Comparison of ENCODE assay signal across 18 cellular contexts in genomic region chr10:12250181-12250580, GRCh38.
"Had no signal": no experiment of that assay in that cellular context is flagged by ENCODE, and none has a peak within 500 bp of the region (broad histone marks: within the 10 kb centered on the region; RNA-seq: fewer than 3 reads in every experiment).

No MANE protein-coding gene starts in this region.

- H3K4me3 Mint-ChIP-seq: activated B cell treated with CpG ODN at 0.5 μM for 24 hours; activated CD4-positive, alpha-beta memory T cell treated with anti-CD3 and anti-CD28 coated beads for 36 hours; brain; nephron had no signal

- H3K27ac ChIP-seq: sigmoid colon, suprapubic skin, vagina had no signal

- H3K4me1 Mint-ChIP-seq: nephron had no signal

- H3K27me3 Mint-ChIP-seq: activated B cell treated with CpG ODN at 0.5 μM for 24 hours; activated CD4-positive, alpha-beta memory T cell treated with anti-CD3 and anti-CD28 coated beads for 36 hours; brain had no signal

- H3K4me1 ChIP-seq: suprapubic skin, vagina had no signal

- H3K4me3 ChIP-seq: sigmoid colon, suprapubic skin, vagina had no signal

- H3K27me3 ChIP-seq: sigmoid colon, suprapubic skin, vagina had no signal

- H3K9me3 Mint-ChIP-seq: activated B cell treated with CpG ODN at 0.5 μM for 24 hours; activated CD4-positive, alpha-beta memory T cell treated with anti-CD3 and anti-CD28 coated beads for 36 hours; brain; nephron had no signal

- DNase-seq: activated B cell treated with CpG ODN at 0.5 μM for 24 hours; activated CD4-positive, alpha-beta memory T cell treated with anti-CD3 and anti-CD28 coated beads for 36 hours; activated CD4-positive, alpha-beta T cell treated with anti-CD3 and anti-CD28 coated beads for 4 hours; activated naive CD4-positive, alpha-beta T cell; central memory CD4-positive, alpha-beta T cell; cortex of kidney; erythroblast; hypothalamus; left ventricle myocardium superior; mesendoderm; nucleus accumbens; sigmoid colon; stimulated activated naive CD8-positive, alpha-beta T cell treated with anti-CD3 and anti-CD28 coated beads, Interleukin-15, Interleukin-2, amounts not matched to agents 100 U/mL and 50 U/mL, for 24 hours; trophoblast cell had no signal

- H3K9me3 ChIP-seq: sigmoid colon, suprapubic skin, vagina had no signal
